10 cellular contexts compared by ENCODE assay signal in genomic region chr2:27681844-27682243, GRCh38. TPM values are rescaled to one million over a fixed set of nuclear protein-coding genes. Genes with fewer than 3 reads are reported as not detected.
DNase-seq lines count a peak whose midpoint lies in the region; ATAC-seq, FAIRE-seq and TF ChIP-seq lines count a peak whose summit lies in the region.
"Had no signal": no experiment of that assay in that cellular context is flagged by ENCODE, and none has a peak within 500 bp of the region (broad histone marks: within the 10 kb centered on the region; RNA-seq: fewer than 3 reads in every experiment).

No MANE protein-coding gene starts in this region.

- H3K36me3 ChIP-seq in HEK293 (ENCODE audit: control insufficient read depth in 2 of 2, insufficient read depth in 1 of 2, low read length in 2 of 2) (peaks cover 70 to 84% of the 10 kb centered on the region in 2 experiments), HepG2 (replicated peaks in 1 of 2; ENCODE audit: control insufficient read depth in 1 of 2, insufficient read depth in 2 of 2, low read length in 2 of 2) (peaks cover 14 to 74% of the 10 kb centered on the region in 2 experiments), testis (ENCODE audit: low read depth, missing control alignments) (no peaks in the 10 kb centered on the region)

- H3K4me2 ChIP-seq in A549, result peak overlapping the region; percentile 51
- no peak overlapping the region for H3K4me2 ChIP-seq in HepG2 (ENCODE audit: low read depth, low read length)

- no peak for TF ChIP-seq RAD21 in A549 (conservative IDR thresholded peaks at IDR 0.05 in 1 of 2, IDR thresholded peaks at IDR 0.05 in 1 of 2)
- no peak for TF ChIP-seq RAD21 in HepG2 (CRISPR knock-in tag; IDR thresholded peaks at IDR 0.05)

- peaks cover 29% of the 10 kb centered on the region for H3K4me1 Mint-ChIP-seq in MCF 10A (ENCODE audit: insufficient read depth, unreplicated experiment)

- no peaks in the 10 kb centered on the region for H4K20me1 ChIP-seq in HepG2 (ENCODE audit: insufficient read depth, low read length)

- H3K9ac ChIP-seq in HepG2 (ENCODE audit: insufficient read depth, low read depth, low read length), result no peak overlapping the region

- BruUV-seq in MCF 10A (replicated peaks; lab: Mats Ljungman, UMichigan), result no TSS peak
- BruUV-seq in HepG2 (replicated peaks; lab: Mats Ljungman, UMichigan), result no TSS peak

- TF ChIP-seq POLR2A in A549 (IDR thresholded peaks at IDR 0.05; ENCODE audit: low read length), result no peak
- TF ChIP-seq POLR2A in HepG2 (IDR thresholded peaks at IDR 0.05; ENCODE audit: insufficient read depth in 1 of 2, low read depth in 2 of 2, low read length in 2 of 2), result no peak
- TF ChIP-seq POLR2A in testis (IDR thresholded peaks at IDR 0.05), result no peak

- no peaks in the 10 kb centered on the region for H3K9me3 Mint-ChIP-seq in MCF 10A (ENCODE audit: unreplicated experiment)

- intact Hi-C loops in MCF 10A (cut with micrococcal nuclease), result loop anchor here (1.0 to 2.0 kb wide), 2 partner anchors 274 to 361 kb away; no protein-coding TSS in a partner anchor
- intact Hi-C loops in HepG2 (cut with micrococcal nuclease; ENCODE audit: unreplicated experiment), result loop anchor here (2.0 kb wide), 2 partner anchors 273 to 771 kb away; partner anchors contain the start of gene PPM1G
- intact Hi-C loops in testis (cut with DNase I; ENCODE audit: low total_unique reads), result no loop called here
- intact Hi-C loops in posterior cingulate gyrus (cut with DNase I), result no loop called here

- H3K27me3 Mint-ChIP-seq in MCF 10A (ENCODE audit: insufficient read depth, unreplicated experiment), result no peaks in the 10 kb centered on the region

- H3K27ac ChIP-seq in A549 (peak overlapping the region; percentile 52 to 78), HEK293 (ENCODE audit: extremely low read depth, low read depth, low read length) (no peak overlapping the region), HepG2 (ENCODE audit: extremely low read length, insufficient read depth, low read length) (no peak overlapping the region), testis (no peak overlapping the region)

- H3K4me3 ChIP-seq in A549 (no peak overlapping the region), HEK293 (ENCODE audit: low read depth, low read length) (no peak overlapping the region), HepG2 (replicated peaks in 1 of 3; ENCODE audit: insufficient read depth in 1 of 3, low read depth in 2 of 3, low read length in 3 of 3) (no peak overlapping the region), testis (no peak overlapping the region)
- H3K4me3 ChIP-seq: sigmoid colon had no signal

- H3K36me3 Mint-ChIP-seq in MCF 10A (ENCODE audit: insufficient read depth, unreplicated experiment), result peaks cover 66% of the 10 kb centered on the region

- H3K9me3 ChIP-seq in A549, result no peaks in the 10 kb centered on the region
- H3K9me3 ChIP-seq in HEK293 (ENCODE audit: control insufficient read depth, insufficient read depth, low read depth, low read length), result no peaks in the 10 kb centered on the region
- no peaks in the 10 kb centered on the region for H3K9me3 ChIP-seq in HepG2 (ENCODE audit: low read length)
- no peaks in the 10 kb centered on the region for H3K9me3 ChIP-seq in testis
- H3K9me3 ChIP-seq: sigmoid colon had no signal

- H3K4me3 Mint-ChIP-seq in MCF 10A (ENCODE audit: unreplicated experiment), result no peak overlapping the region

- no peak for TF ChIP-seq CTCF in A549 (IDR thresholded peaks at IDR 0.05)
- TF ChIP-seq CTCF in HEK293 (tag by site-specific recombination; IDR thresholded peaks at IDR 0.05), result no peak
- no peak for TF ChIP-seq CTCF in MCF 10A (IDR thresholded peaks at IDR 0.05; ENCODE audit: unreplicated experiment)
- no peak for TF ChIP-seq CTCF in HepG2 (CRISPR knock-in tag; IDR thresholded peaks at IDR 0.05)
- no peak for TF ChIP-seq CTCF in testis (IDR thresholded peaks at IDR 0.05)

- DNase-seq in A549 (ENCODE audit: low read depth in 1 of 2, low spot score in 1 of 2) (peak in 1 of 2 experiments; percentile 41), MCF 10A (ENCODE audit: unreplicated experiment) (no peak), HepG2 (ENCODE audit: low spot score) (peak; percentile 30), testis (no peak), posterior cingulate gyrus (no peak), superior temporal gyrus (ENCODE audit: extremely low spot score) (no peak)
- DNase-seq: NCI-H1930, sigmoid colon had no signal

- CTCF ChIA-PET in A549 (lab: Yijun Ruan, JAX) (interaction anchor here (0.6 to 5.0 kb wide), 23 partner anchors 9 to 1332 kb away, joined by 3 to 118 read pairs (median 8); partner anchors contain the start of genes CCDC121, GPN1, PPM1G and SLC4A1AP), HEK293 (lab: Yijun Ruan, JAX) (interaction anchor here (0.7 to 4.1 kb wide), 20 partner anchors 8 to 1164 kb away, joined by 3 to 66 read pairs (median 4); partner anchors contain the start of genes EIF2B4, PPM1G, SLC4A1AP and SUPT7L), MCF 10A (lab: Yijun Ruan, JAX) (interaction anchor here (0.7 to 4.6 kb wide), 15 partner anchors 10 to 514 kb away, joined by 3 to 41 read pairs (median 4); partner anchors contain the start of genes PPM1G, SLC4A1AP and SUPT7L), HepG2 (lab: Yijun Ruan, JAX; ENCODE audit: low intra/inter-chr PET ratio, low total read pairs) (interaction anchor here (2.9 kb wide), 1 partner anchor 273 kb away, joined by 23 read pairs; the partner anchor contains the start of gene PPM1G)

- WGBS in A549 (ENCODE audit: missing lambda C conversion rate), result 97% methylated on average over 1 of the region's 1 CpG
- 100% methylated on average over 1 of the region's 1 CpG for WGBS in HepG2 (ENCODE audit: low lambda C conversion rate)
- 95 to 100% methylated on average over 1 of the region's 1 CpG for WGBS in testis, 2 donors

- TF ChIP-seq EP300 in A549 (IDR thresholded peaks at IDR 0.05) (no peak), HepG2 (IDR thresholded peaks at IDR 0.05; ENCODE audit: low read depth in 2 of 2, low read length in 2 of 2) (no peak), HepG2 (CRISPR knock-in tag; IDR thresholded peaks at IDR 0.05; ENCODE audit: borderline replicate concordance) (no peak)

- no peaks in the 10 kb centered on the region for H3K79me2 ChIP-seq in HepG2 (ENCODE audit: insufficient read depth, low read length)

- H3K27ac Mint-ChIP-seq in MCF 10A (ENCODE audit: low read depth, unreplicated experiment), result peak overlapping the region; percentile 59

- in situ Hi-C loops in HepG2 (cut with HindIII; ENCODE audit: extremely low pct_ligation_motif_present, low pct_unique_long_range_greater_than_20kb), result no loop called here

- FAIRE-seq in A549 (lab: Jason Lieb, UNC) (no peak), HepG2 (lab: Jason Lieb, UNC) (no peak)

- H3K4me1 ChIP-seq in A549 (peaks cover 31% of the 10 kb centered on the region), HEK293 (ENCODE audit: control insufficient read depth, insufficient read depth, low read length) (no peaks in the 10 kb centered on the region), HepG2 (ENCODE audit: insufficient read depth, low read length) (peaks cover 11% of the 10 kb centered on the region), testis (no peaks in the 10 kb centered on the region)

- no peak overlapping the region for H2AFZ ChIP-seq in HepG2 (ENCODE audit: low read length)

- H3K27me3 ChIP-seq in HepG2 (ENCODE audit: control insufficient read depth in 1 of 2, insufficient read depth in 2 of 2, low read length in 2 of 2) (no peaks in the 10 kb centered on the region), testis (no peaks in the 10 kb centered on the region)
- H3K27me3 ChIP-seq: sigmoid colon had no signal

- POLR2A ChIA-PET in A549 (lab: Yijun Ruan, JAX) (interaction anchor here (0.7 to 3.0 kb wide), 2 partner anchors 18 to 302 kb away, joined by 6 to 10 read pairs; partner anchors contain the start of genes SLC4A1AP and SUPT7L), HEK293 (lab: Yijun Ruan, JAX) (interaction anchor here (0.7 kb wide), 2 partner anchors 9 to 725 kb away, joined by 3 to 4 read pairs; no protein-coding TSS in a partner anchor), MCF 10A (lab: Yijun Ruan, JAX) (interaction anchor here (0.6 to 2.9 kb wide), 18 partner anchors 10 to 1188 kb away, joined by 3 to 27 read pairs (median 4); partner anchors contain the start of genes CCDC121, FOSL2, GPN1 and PPM1G), HepG2 (lab: Yijun Ruan, JAX) (interaction anchor here (0.6 to 1.9 kb wide), 5 partner anchors 19 to 1225 kb away, joined by 3 to 4 read pairs (median 4); partner anchors contain the start of genes PPM1G, SLC4A1AP, SUPT7L and ZNF512)

- peak; percentile 21 to 45; a peak in 4 of 6 replicates for ATAC-seq in A549
- no peak for ATAC-seq in HepG2
- no peak for ATAC-seq in GM18861 (IDR thresholded peaks at IDR 0.05; ENCODE audit: unreplicated experiment)

RNA-seq across cellular contexts. Expression of gene SLC4A1AP, which starts 18.2 kb away (rescaled TPM):
- polyA plus RNA-seq in A549 (2011; rRNA removed) (21.1 and 33.0 TPM in 2 replicates), A549 (2017; fragmentation: RNase III; extraction: RNeasy Plus Mini Kit Qiagen cat#74134 plus additional on column Dnase treatment) (30.0 to 32.6 TPM (median 31.8 TPM) in 3 replicates), HepG2 (2011; rRNA removed) (13.4 and 15.3 TPM in 2 replicates), testis (ENCODE audit: insufficient read depth, low read depth, low replicate concordance) (60.5 TPM)
- polyA plus RNA-seq in A549 (2012; cell fraction: cytosol; rRNA removed), result 13.0 and 13.6 TPM in 2 replicates
- polyA plus RNA-seq in A549 (2012; cell fraction: nucleus; rRNA removed), result 18.0 and 18.2 TPM in 2 replicates
- 7.2 and 11.3 TPM in 2 replicates for polyA minus RNA-seq in A549 (2011; rRNA and poly(A)+ RNA removed)
- total RNA-seq in MCF 10A (2022) (24.3 and 27.2 TPM in 2 replicates), HepG2 (2016; rRNA removed; fragmentation: Illumina TruSeq; extraction: Trizol) (44.6 and 59.0 TPM in 2 replicates), testis (10 to 100 TPM; 55.3 to 56.5 TPM)
- total RNA-seq in HepG2 (2016; cell fraction: cytosol; rRNA removed; fragmentation: Illumina TruSeq; extraction: Trizol; ENCODE audit: low read depth), result 4.9 and 6.1 TPM in 2 replicates
- total RNA-seq in HepG2 (2016; cell fraction: insoluble cytoplasmic fraction; rRNA removed; fragmentation: Illumina TruSeq; extraction: Trizol), result 44.0 and 52.8 TPM in 2 replicates
- 8.2 and 10.0 TPM in 2 replicates for total RNA-seq in HepG2 (2016; cell fraction: membrane; rRNA removed; fragmentation: Illumina TruSeq; extraction: Trizol)
- total RNA-seq in HepG2 (2016; cell fraction: nucleus; rRNA removed; fragmentation: Illumina TruSeq; extraction: Trizol), result 31.4 and 34.3 TPM in 2 replicates
- 9.4 and 10.5 TPM in 2 replicates for polyA plus RNA-seq in HepG2 (2011; cell fraction: cytosol; rRNA removed)
- 18.1 and 21.0 TPM in 2 replicates for polyA plus RNA-seq in HepG2 (2011; cell fraction: nucleus; rRNA removed)
- polyA plus RNA-seq in HepG2 (2012), result 21.9 and 28.3 TPM in 2 replicates
- polyA plus RNA-seq in HepG2 (2016; cell fraction: cytosol; fragmentation: Illumina TruSeq; extraction: Trizol; ENCODE audit: low read depth), result 1.9 and 2.3 TPM in 2 replicates
- polyA plus RNA-seq in HepG2 (2016; cell fraction: insoluble cytoplasmic fraction; fragmentation: Illumina TruSeq; extraction: Trizol; ENCODE audit: low read depth), result 49.7 and 51.9 TPM in 2 replicates
- 3.4 and 4.5 TPM in 2 replicates for polyA plus RNA-seq in HepG2 (2016; cell fraction: membrane; fragmentation: Illumina TruSeq; extraction: Trizol; ENCODE audit: low read depth)
- 42.8 and 45.5 TPM in 2 replicates for polyA plus RNA-seq in HepG2 (2016; cell fraction: nucleus; fragmentation: Illumina TruSeq; extraction: Trizol; ENCODE audit: insufficient read depth, low read depth)
- polyA minus RNA-seq in HepG2 (2011; rRNA and poly(A)+ RNA removed; ENCODE audit: low replicate concordance), result 11.2 and 15.3 TPM in 2 replicates
- polyA minus RNA-seq in HepG2 (2011; cell fraction: cytosol; rRNA and poly(A)+ RNA removed), result 13.8 and 14.9 TPM in 2 replicates
- 18.9 and 22.8 TPM in 2 replicates for polyA minus RNA-seq in HepG2 (2011; cell fraction: nucleus; rRNA and poly(A)+ RNA removed)

RNA-seq across cellular contexts. Expression of gene SUPT7L, which starts 18.4 kb away (rescaled TPM):
- polyA plus RNA-seq in A549 (2011; rRNA removed), result 67.0 and 73.1 TPM in 2 replicates
- polyA plus RNA-seq in A549 (2012; cell fraction: cytosol; rRNA removed), result 34.5 and 40.3 TPM in 2 replicates
- 43.4 and 61.7 TPM in 2 replicates for polyA plus RNA-seq in A549 (2012; cell fraction: nucleus; rRNA removed)
- 34.5 to 41.2 TPM (median 39.5 TPM) in 3 replicates for polyA plus RNA-seq in A549 (2017; fragmentation: RNase III; extraction: RNeasy Plus Mini Kit Qiagen cat#74134 plus additional on column Dnase treatment)
- 51.2 and 51.3 TPM in 2 replicates for polyA minus RNA-seq in A549 (2011; rRNA and poly(A)+ RNA removed)
- 36.4 and 40.8 TPM in 2 replicates for total RNA-seq in MCF 10A (2022)
- 28.7 and 32.9 TPM in 2 replicates for total RNA-seq in HepG2 (2016; rRNA removed; fragmentation: Illumina TruSeq; extraction: Trizol)
- 4.8 and 5.8 TPM in 2 replicates for total RNA-seq in HepG2 (2016; cell fraction: cytosol; rRNA removed; fragmentation: Illumina TruSeq; extraction: Trizol; ENCODE audit: low read depth)
- 27.3 and 33.0 TPM in 2 replicates for total RNA-seq in HepG2 (2016; cell fraction: insoluble cytoplasmic fraction; rRNA removed; fragmentation: Illumina TruSeq; extraction: Trizol)
- total RNA-seq in HepG2 (2016; cell fraction: membrane; rRNA removed; fragmentation: Illumina TruSeq; extraction: Trizol), result 11.7 TPM in 2 replicates
- 46.3 and 47.7 TPM in 2 replicates for total RNA-seq in HepG2 (2016; cell fraction: nucleus; rRNA removed; fragmentation: Illumina TruSeq; extraction: Trizol)
- 77.5 and 78.0 TPM in 2 replicates for polyA plus RNA-seq in HepG2 (2011; rRNA removed)
- 42.9 and 43.8 TPM in 2 replicates for polyA plus RNA-seq in HepG2 (2011; cell fraction: cytosol; rRNA removed)
- polyA plus RNA-seq in HepG2 (2011; cell fraction: nucleus; rRNA removed), result 131 and 148 TPM in 2 replicates
- 36.6 and 37.0 TPM in 2 replicates for polyA plus RNA-seq in HepG2 (2012)
- polyA plus RNA-seq in HepG2 (2016; cell fraction: cytosol; fragmentation: Illumina TruSeq; extraction: Trizol; ENCODE audit: low read depth), result 2.7 and 2.9 TPM in 2 replicates
- polyA plus RNA-seq in HepG2 (2016; cell fraction: insoluble cytoplasmic fraction; fragmentation: Illumina TruSeq; extraction: Trizol; ENCODE audit: low read depth), result 35.5 and 40.9 TPM in 2 replicates
- polyA plus RNA-seq in HepG2 (2016; cell fraction: membrane; fragmentation: Illumina TruSeq; extraction: Trizol; ENCODE audit: low read depth), result 7.6 and 8.4 TPM in 2 replicates
- polyA plus RNA-seq in HepG2 (2016; cell fraction: nucleus; fragmentation: Illumina TruSeq; extraction: Trizol; ENCODE audit: insufficient read depth, low read depth), result 97.5 and 99.5 TPM in 2 replicates
- 56.7 and 59.6 TPM in 2 replicates for polyA minus RNA-seq in HepG2 (2011; rRNA and poly(A)+ RNA removed; ENCODE audit: low replicate concordance)
- 26.8 and 31.8 TPM in 2 replicates for polyA minus RNA-seq in HepG2 (2011; cell fraction: cytosol; rRNA and poly(A)+ RNA removed)
- polyA minus RNA-seq in HepG2 (2011; cell fraction: nucleus; rRNA and poly(A)+ RNA removed), result 76.9 and 100 TPM in 2 replicates
- total RNA-seq in testis, result 10 to 100 TPM; 39.3 to 39.9 TPM
- 40.4 TPM for polyA plus RNA-seq in testis (ENCODE audit: insufficient read depth, low read depth, low replicate concordance)

RNA-seq across cellular contexts. Expression of gene GPN1, which starts 53.0 kb away (rescaled TPM):
- polyA plus RNA-seq in A549 (2011; rRNA removed) (98.9 and 117 TPM in 2 replicates), A549 (2017; fragmentation: RNase III; extraction: RNeasy Plus Mini Kit Qiagen cat#74134 plus additional on column Dnase treatment) (59.8 to 59.9 TPM (median 59.9 TPM) in 3 replicates), HepG2 (2011; rRNA removed) (51.9 and 54.5 TPM in 2 replicates), testis (ENCODE audit: insufficient read depth, low read depth, low replicate concordance) (77.5 TPM)
- polyA plus RNA-seq in A549 (2012; cell fraction: cytosol; rRNA removed), result 42.7 and 43.3 TPM in 2 replicates
- 17.4 and 20.0 TPM in 2 replicates for polyA plus RNA-seq in A549 (2012; cell fraction: nucleus; rRNA removed)
- polyA minus RNA-seq in A549 (2011; rRNA and poly(A)+ RNA removed), result 48.4 and 58.1 TPM in 2 replicates
- total RNA-seq in MCF 10A (2022) (28.6 and 30.5 TPM in 2 replicates), HepG2 (2016; rRNA removed; fragmentation: Illumina TruSeq; extraction: Trizol) (62.7 and 98.5 TPM in 2 replicates), testis (10 to 100 TPM; 28.8 to 29.3 TPM)
- total RNA-seq in HepG2 (2016; cell fraction: cytosol; rRNA removed; fragmentation: Illumina TruSeq; extraction: Trizol; ENCODE audit: low read depth), result 11.8 and 12.1 TPM in 2 replicates
- total RNA-seq in HepG2 (2016; cell fraction: insoluble cytoplasmic fraction; rRNA removed; fragmentation: Illumina TruSeq; extraction: Trizol), result 62.1 and 103 TPM in 2 replicates
- total RNA-seq in HepG2 (2016; cell fraction: membrane; rRNA removed; fragmentation: Illumina TruSeq; extraction: Trizol), result 36.3 and 39.5 TPM in 2 replicates
- 35.4 and 37.8 TPM in 2 replicates for total RNA-seq in HepG2 (2016; cell fraction: nucleus; rRNA removed; fragmentation: Illumina TruSeq; extraction: Trizol)
- polyA plus RNA-seq in HepG2 (2011; cell fraction: cytosol; rRNA removed), result 29.7 and 46.3 TPM in 2 replicates
- 16.8 and 22.2 TPM in 2 replicates for polyA plus RNA-seq in HepG2 (2011; cell fraction: nucleus; rRNA removed)
- 41.7 and 47.0 TPM in 2 replicates for polyA plus RNA-seq in HepG2 (2012)
- 13.4 and 13.7 TPM in 2 replicates for polyA plus RNA-seq in HepG2 (2016; cell fraction: cytosol; fragmentation: Illumina TruSeq; extraction: Trizol; ENCODE audit: low read depth)
- 89.3 and 97.6 TPM in 2 replicates for polyA plus RNA-seq in HepG2 (2016; cell fraction: insoluble cytoplasmic fraction; fragmentation: Illumina TruSeq; extraction: Trizol; ENCODE audit: low read depth)
- 26.6 and 27.4 TPM in 2 replicates for polyA plus RNA-seq in HepG2 (2016; cell fraction: membrane; fragmentation: Illumina TruSeq; extraction: Trizol; ENCODE audit: low read depth)
- polyA plus RNA-seq in HepG2 (2016; cell fraction: nucleus; fragmentation: Illumina TruSeq; extraction: Trizol; ENCODE audit: insufficient read depth, low read depth), result 43.6 and 44.2 TPM in 2 replicates
- polyA minus RNA-seq in HepG2 (2011; rRNA and poly(A)+ RNA removed; ENCODE audit: low replicate concordance), result 68.4 and 76.3 TPM in 2 replicates
- polyA minus RNA-seq in HepG2 (2011; cell fraction: cytosol; rRNA and poly(A)+ RNA removed), result 27.5 and 32.2 TPM in 2 replicates
- polyA minus RNA-seq in HepG2 (2011; cell fraction: nucleus; rRNA and poly(A)+ RNA removed), result 54.5 and 62.1 TPM in 2 replicates

RNA-seq across cellular contexts. Expression of gene CCDC121, which starts 53.0 kb away (rescaled TPM):
- 7.2 and 7.8 TPM in 2 replicates for polyA plus RNA-seq in A549 (2011; rRNA removed)
- polyA plus RNA-seq in A549 (2012; cell fraction: cytosol; rRNA removed), result 2.0 and 2.5 TPM in 2 replicates
- 1.2 and 2.4 TPM in 2 replicates for polyA plus RNA-seq in A549 (2012; cell fraction: nucleus; rRNA removed)
- 4.6 to 5.2 TPM (median 4.9 TPM) in 3 replicates for polyA plus RNA-seq in A549 (2017; fragmentation: RNase III; extraction: RNeasy Plus Mini Kit Qiagen cat#74134 plus additional on column Dnase treatment)
- 2.1 and 2.7 TPM in 2 replicates for polyA minus RNA-seq in A549 (2011; rRNA and poly(A)+ RNA removed)
- total RNA-seq in MCF 10A (2022), result 0.61 and 2.3 TPM in 2 replicates
- total RNA-seq in HepG2 (2016; rRNA removed; fragmentation: Illumina TruSeq; extraction: Trizol), result 3.0 and 3.8 TPM in 2 replicates
- total RNA-seq in HepG2 (2016; cell fraction: cytosol; rRNA removed; fragmentation: Illumina TruSeq; extraction: Trizol; ENCODE audit: low read depth), result 0.40 and 1.1 TPM in 2 replicates
- total RNA-seq in HepG2 (2016; cell fraction: insoluble cytoplasmic fraction; rRNA removed; fragmentation: Illumina TruSeq; extraction: Trizol), result 3.4 and 4.4 TPM in 2 replicates
- 2.0 TPM in 2 replicates for total RNA-seq in HepG2 (2016; cell fraction: membrane; rRNA removed; fragmentation: Illumina TruSeq; extraction: Trizol)
- total RNA-seq in HepG2 (2016; cell fraction: nucleus; rRNA removed; fragmentation: Illumina TruSeq; extraction: Trizol), result 2.3 and 2.7 TPM in 2 replicates
- polyA plus RNA-seq in HepG2 (2011; rRNA removed), result 1.2 and 1.9 TPM in 2 replicates
- 0.50 and 0.79 TPM in 2 replicates for polyA plus RNA-seq in HepG2 (2011; cell fraction: cytosol; rRNA removed)
- polyA plus RNA-seq in HepG2 (2011; cell fraction: nucleus; rRNA removed), result 0.61 and 0.88 TPM in 2 replicates
- 1.3 and 2.8 TPM in 2 replicates for polyA plus RNA-seq in HepG2 (2012)
- polyA plus RNA-seq in HepG2 (2016; cell fraction: cytosol; fragmentation: Illumina TruSeq; extraction: Trizol; ENCODE audit: low read depth), result 0.28 and 0.31 TPM in 2 replicates
- 3.4 and 5.5 TPM in 2 replicates for polyA plus RNA-seq in HepG2 (2016; cell fraction: insoluble cytoplasmic fraction; fragmentation: Illumina TruSeq; extraction: Trizol; ENCODE audit: low read depth)
- 0.83 and 1.1 TPM in 2 replicates for polyA plus RNA-seq in HepG2 (2016; cell fraction: membrane; fragmentation: Illumina TruSeq; extraction: Trizol; ENCODE audit: low read depth)
- polyA plus RNA-seq in HepG2 (2016; cell fraction: nucleus; fragmentation: Illumina TruSeq; extraction: Trizol; ENCODE audit: insufficient read depth, low read depth), result 3.8 and 3.9 TPM in 2 replicates
- 0.46 and 0.49 TPM in 2 replicates for polyA minus RNA-seq in HepG2 (2011; rRNA and poly(A)+ RNA removed; ENCODE audit: low replicate concordance)
- 0.79 and 1.1 TPM in 2 replicates for polyA minus RNA-seq in HepG2 (2011; cell fraction: cytosol; rRNA and poly(A)+ RNA removed)
- polyA minus RNA-seq in HepG2 (2011; cell fraction: nucleus; rRNA and poly(A)+ RNA removed), result 1.9 and 2.6 TPM in 2 replicates
- 10 to 100 TPM; 10.2 to 20.2 TPM for total RNA-seq in testis
- 40.5 TPM for polyA plus RNA-seq in testis (ENCODE audit: insufficient read depth, low read depth, low replicate concordance)

Comparison
In these comparisons a context has a peak if more than half of its experiments do, and no peak if none do; other contexts are left out.
1. ATAC-seq: peak in A549 (2 of 2); none in HepG2 (single experiment) and GM18861 (single experiment).
2. H3K27ac ChIP-seq: peak in A549 (2 of 2); none in HEK293 (single experiment), HepG2 (single experiment) and testis (0 of 2).
3. intact Hi-C loops: an anchor here in MCF 10A (1.0 to 2.0 kb wide) and HepG2 (2.0 kb wide); none called in testis and posterior cingulate gyrus.